1 cellular context compared by ENCODE assay signal in the genomic region with DNA sequence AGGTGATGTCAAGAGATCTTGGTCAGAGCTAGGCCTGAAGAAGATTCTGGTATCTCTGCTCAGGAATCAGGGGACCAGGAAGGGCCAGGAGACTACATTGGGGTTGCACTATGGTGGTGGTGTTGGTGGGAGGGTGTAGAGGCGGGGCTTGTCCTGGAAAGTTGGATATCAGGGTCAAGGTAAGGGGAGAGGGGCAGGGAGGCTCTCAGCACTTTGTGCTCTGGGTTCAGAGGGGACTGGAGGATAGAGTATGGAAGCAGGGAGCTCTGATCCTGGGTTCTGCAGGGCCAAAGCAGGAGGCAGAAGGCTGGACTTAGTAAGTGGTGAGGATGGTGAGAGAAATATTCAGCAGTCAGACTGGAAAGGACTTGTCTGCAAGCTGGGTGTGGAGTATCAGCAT.
TF ChIP-seq lines count a peak whose summit lies in the region.

No MANE protein-coding gene starts in this region.

TF ChIP-seq in liver, 16 proteins besides CTCF, POLR2A, EP300 and RAD21 (continued from another document):
- TF ChIP-seq, protein P1, sequence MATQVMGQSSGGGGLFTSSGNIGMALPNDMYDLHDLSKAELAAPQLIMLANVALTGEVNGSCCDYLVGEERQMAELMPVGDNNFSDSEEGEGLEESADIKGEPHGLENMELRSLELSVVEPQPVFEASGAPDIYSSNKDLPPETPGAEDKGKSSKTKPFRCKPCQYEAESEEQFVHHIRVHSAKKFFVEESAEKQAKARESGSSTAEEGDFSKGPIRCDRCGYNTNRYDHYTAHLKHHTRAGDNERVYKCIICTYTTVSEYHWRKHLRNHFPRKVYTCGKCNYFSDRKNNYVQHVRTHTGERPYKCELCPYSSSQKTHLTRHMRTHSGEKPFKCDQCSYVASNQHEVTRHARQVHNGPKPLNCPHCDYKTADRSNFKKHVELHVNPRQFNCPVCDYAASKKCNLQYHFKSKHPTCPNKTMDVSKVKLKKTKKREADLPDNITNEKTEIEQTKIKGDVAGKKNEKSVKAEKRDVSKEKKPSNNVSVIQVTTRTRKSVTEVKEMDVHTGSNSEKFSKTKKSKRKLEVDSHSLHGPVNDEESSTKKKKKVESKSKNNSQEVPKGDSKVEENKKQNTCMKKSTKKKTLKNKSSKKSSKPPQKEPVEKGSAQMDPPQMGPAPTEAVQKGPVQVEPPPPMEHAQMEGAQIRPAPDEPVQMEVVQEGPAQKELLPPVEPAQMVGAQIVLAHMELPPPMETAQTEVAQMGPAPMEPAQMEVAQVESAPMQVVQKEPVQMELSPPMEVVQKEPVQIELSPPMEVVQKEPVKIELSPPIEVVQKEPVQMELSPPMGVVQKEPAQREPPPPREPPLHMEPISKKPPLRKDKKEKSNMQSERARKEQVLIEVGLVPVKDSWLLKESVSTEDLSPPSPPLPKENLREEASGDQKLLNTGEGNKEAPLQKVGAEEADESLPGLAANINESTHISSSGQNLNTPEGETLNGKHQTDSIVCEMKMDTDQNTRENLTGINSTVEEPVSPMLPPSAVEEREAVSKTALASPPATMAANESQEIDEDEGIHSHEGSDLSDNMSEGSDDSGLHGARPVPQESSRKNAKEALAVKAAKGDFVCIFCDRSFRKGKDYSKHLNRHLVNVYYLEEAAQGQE (IDR thresholded peaks at IDR 0.05): no peak
- TF ChIP-seq, protein P2, sequence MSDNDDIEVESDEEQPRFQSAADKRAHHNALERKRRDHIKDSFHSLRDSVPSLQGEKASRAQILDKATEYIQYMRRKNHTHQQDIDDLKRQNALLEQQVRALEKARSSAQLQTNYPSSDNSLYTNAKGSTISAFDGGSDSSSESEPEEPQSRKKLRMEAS (IDR thresholded peaks at IDR 0.05): no peak
- TF ChIP-seq, protein P3, sequence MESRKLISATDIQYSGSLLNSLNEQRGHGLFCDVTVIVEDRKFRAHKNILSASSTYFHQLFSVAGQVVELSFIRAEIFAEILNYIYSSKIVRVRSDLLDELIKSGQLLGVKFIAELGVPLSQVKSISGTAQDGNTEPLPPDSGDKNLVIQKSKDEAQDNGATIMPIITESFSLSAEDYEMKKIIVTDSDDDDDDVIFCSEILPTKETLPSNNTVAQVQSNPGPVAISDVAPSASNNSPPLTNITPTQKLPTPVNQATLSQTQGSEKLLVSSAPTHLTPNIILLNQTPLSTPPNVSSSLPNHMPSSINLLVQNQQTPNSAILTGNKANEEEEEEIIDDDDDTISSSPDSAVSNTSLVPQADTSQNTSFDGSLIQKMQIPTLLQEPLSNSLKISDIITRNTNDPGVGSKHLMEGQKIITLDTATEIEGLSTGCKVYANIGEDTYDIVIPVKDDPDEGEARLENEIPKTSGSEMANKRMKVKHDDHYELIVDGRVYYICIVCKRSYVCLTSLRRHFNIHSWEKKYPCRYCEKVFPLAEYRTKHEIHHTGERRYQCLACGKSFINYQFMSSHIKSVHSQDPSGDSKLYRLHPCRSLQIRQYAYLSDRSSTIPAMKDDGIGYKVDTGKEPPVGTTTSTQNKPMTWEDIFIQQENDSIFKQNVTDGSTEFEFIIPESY (IDR thresholded peaks at IDR 0.05): no peak
- TF ChIP-seq GABPA (IDR thresholded peaks at IDR 0.05 in 1 of 2, conservative IDR thresholded peaks at IDR 0.05 in 1 of 2) (no peak), FOXA1 (IDR thresholded peaks at IDR 0.05) (no peak)
